In the genomic region with DNA sequence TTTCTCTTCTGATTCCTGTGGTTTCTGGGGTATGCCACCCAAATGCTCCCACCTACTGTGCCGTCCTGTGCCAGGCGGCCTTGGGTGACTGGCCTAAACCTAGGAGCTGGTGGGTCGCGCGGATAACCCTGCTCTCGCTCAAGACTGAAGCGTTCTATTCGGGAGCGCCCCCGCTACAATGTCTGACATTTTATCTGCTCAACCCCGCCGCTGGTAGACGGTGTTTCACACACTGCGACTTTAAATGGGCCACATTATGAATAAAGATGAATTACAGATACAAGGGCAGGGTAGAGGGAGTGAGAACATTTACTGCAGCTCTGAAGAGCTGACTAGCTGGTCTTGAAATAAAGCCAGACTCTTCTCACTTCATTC, we compare ENCODE assay signal across 9 cellular contexts. TPM values are rescaled to one million over a fixed set of nuclear protein-coding genes. Genes with fewer than 3 reads are reported as not detected.
DNase-seq lines count a peak whose midpoint lies in the region; ATAC-seq lines count a peak whose summit lies in the region.
"Had no signal": no experiment of that assay in that cellular context is flagged by ENCODE, and none has a peak within 500 bp of the region (broad histone marks: within the 10 kb centered on the region; RNA-seq: fewer than 3 reads in every experiment).

No MANE protein-coding gene starts in this region.

- H3K27me3 Mint-ChIP-seq in stimulated activated naive CD8-positive, alpha-beta T cell treated with anti-CD3 and anti-CD28 coated beads, Interleukin-15, Interleukin-2, amounts not matched to agents 100 ng/mL and 50 ng/mL, for 24 hours: peaks cover 30% of the 10 kb centered on the region
- peaks cover 0 to 31% (median 0%) of the 10 kb centered on the region in 5 donors for H3K27me3 Mint-ChIP-seq in naive thymus-derived CD8-positive, alpha-beta T cell

- peaks cover 80% of the 10 kb centered on the region for H3K27me3 ChIP-seq in ectodermal cell (ENCODE audit: control insufficient read depth, insufficient read depth, low read length, poor library complexity, severe bottlenecking)
- H3K27me3 ChIP-seq: ovary had no signal

- H3K36me3 ChIP-seq in ectodermal cell (ENCODE audit: control insufficient read depth, insufficient read depth, low read length): no peaks in the 10 kb centered on the region
- H3K36me3 ChIP-seq: ovary had no signal

- H3K9me3 Mint-ChIP-seq in stimulated activated naive CD8-positive, alpha-beta T cell treated with anti-CD3 and anti-CD28 coated beads, Interleukin-15, Interleukin-2, amounts not matched to agents 100 ng/mL and 50 ng/mL, for 24 hours: peaks cover 14% of the 10 kb centered on the region
- H3K9me3 Mint-ChIP-seq in naive thymus-derived CD8-positive, alpha-beta T cell: peaks cover 3 to 15% (median 10%) of the 10 kb centered on the region in 9 donors

- 10 to 11% methylated on average over 14 of the region's 14 CpGs for WGBS in ectodermal cell, 2 experiments

- no peaks in the 10 kb centered on the region for H3K9me3 ChIP-seq in ectodermal cell (ENCODE audit: control insufficient read depth, low read length)
- H3K9me3 ChIP-seq: ovary had no signal

- intact Hi-C loops in posterior vena cava (cut with DNase I): no loop called here

- H3K36me3 Mint-ChIP-seq in stimulated activated naive CD8-positive, alpha-beta T cell treated with anti-CD3 and anti-CD28 coated beads, Interleukin-15, Interleukin-2, amounts not matched to agents 100 ng/mL and 50 ng/mL, for 24 hours (ENCODE audit: low read depth): peaks cover 7% of the 10 kb centered on the region
- H3K36me3 Mint-ChIP-seq in naive thymus-derived CD8-positive, alpha-beta T cell: peaks cover 0 to 12% (median 5%) of the 10 kb centered on the region in 3 donors

- H3K27ac Mint-ChIP-seq in stimulated activated naive CD8-positive, alpha-beta T cell treated with anti-CD3 and anti-CD28 coated beads, Interleukin-15, Interleukin-2, amounts not matched to agents 100 ng/mL and 50 ng/mL, for 24 hours: no peak overlapping the region
- peak overlapping the region in 1 of 10 donors; percentile 41 for H3K27ac Mint-ChIP-seq in naive thymus-derived CD8-positive, alpha-beta T cell

- H3K4me3 Mint-ChIP-seq in stimulated activated naive CD8-positive, alpha-beta T cell treated with anti-CD3 and anti-CD28 coated beads, Interleukin-15, Interleukin-2, amounts not matched to agents 100 ng/mL and 50 ng/mL, for 24 hours: peak overlapping the region; percentile 28
- H3K4me3 Mint-ChIP-seq in naive thymus-derived CD8-positive, alpha-beta T cell: peak overlapping the region; percentile 64 to 99 (median 80)

- no peak overlapping the region for H3K27ac ChIP-seq in ectodermal cell (ENCODE audit: insufficient read depth, low read depth, low read length, poor library complexity, severe bottlenecking)
- H3K27ac ChIP-seq: ovary had no signal

- H3K4me1 ChIP-seq in ectodermal cell (ENCODE audit: control insufficient read depth, insufficient read depth, low read length): peaks cover 16% of the 10 kb centered on the region

- H3K4me3 ChIP-seq in ectodermal cell (ENCODE audit: insufficient read depth, low read depth, low read length): peak overlapping the region; percentile 41

- POLR2A ChIA-PET in naive thymus-derived CD8-positive, alpha-beta T cell (lab: Charles Lee): interaction anchor here (1.2 to 2.5 kb wide), 4 partner anchors 11 to 55 kb away, joined by 4 to 9 read pairs (median 6); no protein-coding TSS in a partner anchor

- peaks cover 19% of the 10 kb centered on the region for H3K4me1 Mint-ChIP-seq in stimulated activated naive CD8-positive, alpha-beta T cell treated with anti-CD3 and anti-CD28 coated beads, Interleukin-15, Interleukin-2, amounts not matched to agents 100 ng/mL and 50 ng/mL, for 24 hours (ENCODE audit: low read depth)
- peaks cover 12 to 31% (median 23%) of the 10 kb centered on the region in 4 donors for H3K4me1 Mint-ChIP-seq in naive thymus-derived CD8-positive, alpha-beta T cell

- DNase-seq in stimulated activated naive CD8-positive, alpha-beta T cell treated with anti-CD3 and anti-CD28 coated beads, Interleukin-15, Interleukin-2, amounts not matched to agents 100 U/mL and 50 U/mL, for 24 hours: no peak
- DNase-seq in naive thymus-derived CD8-positive, alpha-beta T cell: no peak
- DNase-seq in posterior vena cava (ENCODE audit: low spot score): no peak
- DNase-seq in HUDEP-2 (lab: John Stamatoyannopoulos, UW; ENCODE audit: unreplicated experiment in 76 of 76): no peak

- no peak for ATAC-seq in stimulated activated naive CD8-positive, alpha-beta T cell treated with anti-CD3 and anti-CD28 coated beads, Interleukin-15, Interleukin-2, amounts not matched to agents 100 U/mL and 50 U/mL, for 24 hours
- no peak for ATAC-seq in naive thymus-derived CD8-positive, alpha-beta T cell
- ATAC-seq in GM21825 (IDR thresholded peaks at IDR 0.05; ENCODE audit: unreplicated experiment): no peak
- ATAC-seq in HG02973 (IDR thresholded peaks at IDR 0.05; ENCODE audit: unreplicated experiment): no peak

RNA-seq across cellular contexts. Expression of a gene that starts 0.8 kb away (rescaled TPM):
- 31.0 TPM for polyA plus RNA-seq in ectodermal cell (2013, experiment 1 of 4)
- 26.1 TPM for polyA plus RNA-seq in ectodermal cell (2013, experiment 2 of 4)
- polyA plus RNA-seq in ectodermal cell (2013, experiment 3 of 4): 27.9 TPM
- 24.2 TPM for polyA plus RNA-seq in ectodermal cell (2013, experiment 4 of 4)
- total RNA-seq in naive thymus-derived CD8-positive, alpha-beta T cell: 10 to 100 TPM; 47.7 to 49.6 TPM
- 10 to 100 TPM; 10.5 to 18.1 (median 17.3) TPM for polyA plus RNA-seq in naive thymus-derived CD8-positive, alpha-beta T cell
- total RNA-seq in posterior vena cava: 10 to 100 TPM in 1 of 2 donors, 1 to 10 TPM in 1; 4.6 to 13.2 TPM
